Comparison of ENCODE assay signal across 1 cellular context in genomic region chrX:13653022-13653693, GRCh38.
TF ChIP-seq lines count a peak whose summit lies in the region.

TCEANC (plus strand) TSS chrX:13653141; CDS start chrX:13662509, 9,368 bp downstream.

TF ChIP-seq in K562, 482 proteins besides CTCF, POLR2A, EP300 and RAD21 (continued from another document and continues in another):
- no peak for TF ChIP-seq HBP1 (CRISPR knock-in tag; IDR thresholded peaks at IDR 0.05)
- no peak for TF ChIP-seq ZNF76 (CRISPR knock-in tag; IDR thresholded peaks at IDR 0.05; ENCODE audit: borderline replicate concordance)
- peak; percentile 75; the same call in 1 of the 2 replicates for TF ChIP-seq ZBTB1 (CRISPR knock-in tag; IDR thresholded peaks at IDR 0.05; ENCODE audit: borderline replicate concordance, low read depth)
- TF ChIP-seq HNRNPH1 (optimal IDR thresholded peaks at IDR 0.05; ENCODE audit: low read depth, low read length) = no peak
- no peak for TF ChIP-seq PHTF2 (CRISPR knock-in tag; IDR thresholded peaks at IDR 0.05)
- no peak for TF ChIP-seq E2F1 (CRISPR knock-in tag; IDR thresholded peaks at IDR 0.05)
- peak; percentile 75 for TF ChIP-seq ETV1 (tag; conservative IDR thresholded peaks at IDR 0.05; ENCODE audit: low read depth)
- TF ChIP-seq ZNF41 (CRISPR knock-in tag; conservative IDR thresholded peaks at IDR 0.05) = no peak
- TF ChIP-seq YY1 (IDR thresholded peaks at IDR 0.05; ENCODE audit: borderline replicate concordance in 1 of 3, control insufficient read depth in 1 of 3, extremely low read depth in 1 of 3, insufficient read depth in 3 of 3, insufficient read length in 1 of 3, insufficient replicate concordance in 2 of 3, low read depth in 1 of 3, low read length in 2 of 3) = peak; percentile 58 to 94 (median 89)
- peak; percentile 60; the same call in 1 of the 2 replicates for TF ChIP-seq HDAC2 (IDR thresholded peaks at IDR 0.05)
- TF ChIP-seq FOXA1 (IDR thresholded peaks at IDR 0.05; ENCODE audit: borderline replicate concordance) = no peak
- peak; percentile 32; the same call in 1 of the 2 replicates for TF ChIP-seq SMARCE1 (IDR thresholded peaks at IDR 0.05)
- peak; percentile 56 for TF ChIP-seq RBBP5 (IDR thresholded peaks at IDR 0.05; ENCODE audit: borderline replicate concordance, insufficient read depth, low read length, poor library complexity, severe bottlenecking)
- peak in 1 of 2 experiments; percentile 45; a peak in 1 of 4 replicates for TF ChIP-seq MLLT1 (IDR thresholded peaks at IDR 0.05)
- 0 out of 3 replicates have a peak, but pooled peaks of 1 of the 2 experiments have one; percentile 21 for TF ChIP-seq CBX3 (IDR thresholded peaks at IDR 0.05; ENCODE audit: borderline replicate concordance in 1 of 2, low read length in 2 of 2)
- 0 out of 2 replicates have a peak, but pooled peaks have one; percentile 14 for TF ChIP-seq MTA1 (IDR thresholded peaks at IDR 0.05; ENCODE audit: borderline replicate concordance)
- peak; percentile 90 for TF ChIP-seq NFYB (IDR thresholded peaks at IDR 0.05; ENCODE audit: extremely low read depth, insufficient read length)
- peak; percentile 68 to 80 for TF ChIP-seq E2F6 (IDR thresholded peaks at IDR 0.05; ENCODE audit: borderline replicate concordance in 1 of 2, extremely low read depth in 1 of 2, insufficient read depth in 1 of 2, insufficient read length in 1 of 2, low read depth in 1 of 2, low read length in 1 of 2, poor library complexity in 1 of 2, severe bottlenecking in 1 of 2)
- peak; percentile 17 for TF ChIP-seq NUFIP1 (IDR thresholded peaks at IDR 0.05; ENCODE audit: partially characterized antibody)
- TF ChIP-seq UBTF (IDR thresholded peaks at IDR 0.05; ENCODE audit: borderline replicate concordance in 1 of 2, low read depth in 2 of 2, low read length in 2 of 2) = peak; percentile 46 to 79; a peak in 1 of 4 replicates
- 0 out of 2 replicates have a peak, but pooled peaks have one; percentile 5 for TF ChIP-seq MITF (IDR thresholded peaks at IDR 0.05)
- peak; percentile 76 for TF ChIP-seq GABPB1 (CRISPR knock-in tag; IDR thresholded peaks at IDR 0.05)
- TF ChIP-seq ZNF318 (IDR thresholded peaks at IDR 0.05; ENCODE audit: borderline replicate concordance in 1 of 2, low read depth in 1 of 2) = 0 out of 4 replicates have a peak, but pooled peaks of 1 of the 2 experiments have one; percentile 18
- peak; percentile 0; the same call in 1 of the 2 replicates for TF ChIP-seq BHLHE40 (IDR thresholded peaks at IDR 0.05; ENCODE audit: low read length)
- TF ChIP-seq FOSL1 (tag; conservative IDR thresholded peaks at IDR 0.05) = peak; percentile 81
- no peak for TF ChIP-seq TCF7 (IDR thresholded peaks at IDR 0.05; ENCODE audit: borderline replicate concordance)
- TF ChIP-seq FOS (IDR thresholded peaks at IDR 0.05; ENCODE audit: extremely low read depth, insufficient read length) = peak; percentile 74
- peak; percentile 89 for TF ChIP-seq MYC (IDR thresholded peaks at IDR 0.05; ENCODE audit: low read depth, low read length)
- TF ChIP-seq MYC (CRISPR knock-in tag; IDR thresholded peaks at IDR 0.05; ENCODE audit: borderline replicate concordance, low read depth) = no peak
- peak; percentile 78 for TF ChIP-seq GABPA (tag; conservative IDR thresholded peaks at IDR 0.05; ENCODE audit: low read depth)
- no peak for TF ChIP-seq EZH2 (IDR thresholded peaks at IDR 0.05; ENCODE audit: borderline replicate concordance, low read depth, low read length)
- TF ChIP-seq RBFOX2 (IDR thresholded peaks at IDR 0.05; ENCODE audit: low read depth, low read length) = peak; percentile 94
- no peak for TF ChIP-seq ZNF445 (CRISPR knock-in tag; IDR thresholded peaks at IDR 0.05; ENCODE audit: low read depth)
- TF ChIP-seq PML (IDR thresholded peaks at IDR 0.05; ENCODE audit: low read length) = 0 out of 2 replicates have a peak, but pooled peaks have one; percentile 40
- TF ChIP-seq SP1 (CRISPR knock-in tag; IDR thresholded peaks at IDR 0.05) = peak; percentile 59; the same call in 1 of the 2 replicates
- TF ChIP-seq HNRNPK (IDR thresholded peaks at IDR 0.05; ENCODE audit: low read depth, low read length, poor library complexity, severe bottlenecking) = no peak
- peak; percentile 72 for TF ChIP-seq CCNT2 (IDR thresholded peaks at IDR 0.05; ENCODE audit: borderline replicate concordance, extremely low read depth, insufficient read length, low read depth, low read length)
- no peak for TF ChIP-seq NR1H2 (CRISPR knock-in tag; IDR thresholded peaks at IDR 0.05)
